ENCODE assay signal across 8 cellular contexts in the genomic region with DNA sequence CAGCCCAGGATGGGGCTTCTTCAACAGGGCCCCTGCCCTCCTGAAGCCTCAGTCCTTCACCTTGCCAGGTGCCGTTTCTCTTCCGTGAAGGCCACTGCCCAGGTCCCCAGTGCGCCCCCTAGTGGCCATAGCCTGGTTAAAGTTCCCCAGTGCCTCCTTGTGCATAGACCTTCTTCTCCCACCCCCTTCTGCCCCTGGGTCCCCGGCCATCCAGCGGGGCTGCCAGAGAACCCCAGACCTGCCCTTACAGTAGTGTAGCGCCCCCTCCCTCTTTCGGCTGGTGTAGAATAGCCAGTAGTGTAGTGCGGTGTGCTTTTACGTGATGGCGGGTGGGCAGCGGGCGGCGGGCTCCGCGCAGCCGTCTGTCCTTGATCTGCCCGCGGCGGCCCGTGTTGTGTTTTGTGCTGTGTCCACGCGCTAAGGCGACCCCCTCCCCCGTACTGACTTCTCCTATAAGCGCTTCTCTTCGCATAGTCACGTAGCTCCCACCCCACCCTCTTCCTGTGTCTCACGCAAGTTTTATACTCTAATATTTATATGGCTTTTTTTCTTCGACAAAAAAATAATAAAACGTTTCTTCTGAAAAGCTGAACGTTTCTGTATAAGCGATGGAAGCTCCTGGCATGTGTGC. TPM values are rescaled to one million over a fixed set of nuclear protein-coding genes. Genes with fewer than 3 reads are reported as not detected.
DNase-seq lines count a peak whose midpoint lies in the region; ATAC-seq and TF ChIP-seq lines count a peak whose summit lies in the region.

No MANE protein-coding gene starts in this region.

- peak; percentile 65 for TF ChIP-seq CTCF in NB4 (IDR thresholded peaks at IDR 0.05; ENCODE audit: low read depth, low read length)
- peak; percentile 90 for TF ChIP-seq CTCF in chondrocyte (IDR thresholded peaks at IDR 0.05)

- no peaks in the 10 kb centered on the region for H3K9me3 Mint-ChIP-seq in chondrocyte (ENCODE audit: low read depth)

- H3K4me3 ChIP-seq in NB4 (ENCODE audit: low read depth, low read length): no peak overlapping the region

- H3K27me3 Mint-ChIP-seq in chondrocyte (ENCODE audit: low read depth): no peaks in the 10 kb centered on the region

- DNase-seq in DMS 273 (lab: John Stamatoyannopoulos, UW; ENCODE audit: unreplicated experiment): peak; percentile 68
- DNase-seq in DMS 273 treated with DMSO at 0.1 percent for 48 hours (lab: John Stamatoyannopoulos, UW): no peak
- DNase-seq in NB4 (ENCODE audit: low read depth): peak; percentile 70
- DNase-seq in activated CD4-positive, alpha-beta T cell treated with anti-CD3 and anti-CD28 coated beads for 4 hours: peak; percentile 84 to 87
- no peak for DNase-seq in chondrocyte (ENCODE audit: low spot score)
- peak; percentile 82 for DNase-seq in left lobe of liver (ENCODE audit: low spot score)
- DNase-seq in stimulated activated CD4-positive, alpha-beta T cell treated with anti-CD3 and anti-CD28 coated beads, Interleukin-4, amount 100 ng/mL, for 1 hour: peak; percentile 86

- H3K27ac Mint-ChIP-seq in chondrocyte (ENCODE audit: unreplicated experiment): peak overlapping the region; percentile 98

- ATAC-seq in left lobe of liver (peak; percentile 77), HG03045 (IDR thresholded peaks at IDR 0.05; ENCODE audit: unreplicated experiment) (no peak)

- TF ChIP-seq POLR2A in NB4 (IDR thresholded peaks at IDR 0.05; ENCODE audit: extremely low read depth, insufficient read length): no peak

- H3K36me3 Mint-ChIP-seq in chondrocyte (ENCODE audit: low read depth): peaks cover 8% of the 10 kb centered on the region

- H3K4me3 Mint-ChIP-seq in chondrocyte (ENCODE audit: unreplicated experiment): peak overlapping the region; percentile 73

- H3K4me1 Mint-ChIP-seq in chondrocyte (ENCODE audit: low read depth): peaks cover 86% of the 10 kb centered on the region

RNA-seq across cellular contexts. Expression of a gene that starts 23.6 kb away (rescaled TPM):
- 1.7 to 3.6 TPM (median 2.0 TPM) in 3 replicates for total RNA-seq in chondrocyte
- 0.40 TPM for total RNA-seq in left lobe of liver

RNA-seq across cellular contexts. Expression of a gene that starts 27.7 kb away (rescaled TPM):
- total RNA-seq in chondrocyte: 0.72 to 1.8 TPM (median 1.1 TPM) in 3 replicates
- total RNA-seq in left lobe of liver: 0.65 TPM

RNA-seq across cellular contexts. Expression of a gene that starts 36.7 kb away (rescaled TPM):
- total RNA-seq in chondrocyte (68.9 to 91.8 TPM (median 90.8 TPM) in 3 replicates), left lobe of liver (8.5 TPM)

Comparison
In these comparisons a context has a peak if more than half of its experiments do, and no peak if none do; other contexts are left out.
1. DNase-seq: peak in DMS 273 (single experiment), NB4 (single experiment), activated CD4-positive, alpha-beta T cell treated with anti-CD3 and anti-CD28 coated beads for 4 hours (2 of 2), left lobe of liver (single experiment) and stimulated activated CD4-positive, alpha-beta T cell treated with anti-CD3 and anti-CD28 coated beads, Interleukin-4, amount 100 ng/mL, for 1 hour (single experiment); none in DMS 273 treated with DMSO at 0.1 percent for 48 hours (single experiment) and chondrocyte (single experiment).